In genomic region chr1:227330709-227331108, GRCh38 we compare ENCODE assay signal across 1 cellular context.
TF ChIP-seq lines count a peak whose summit lies in the region.

No MANE protein-coding gene starts in this region.

TF ChIP-seq in H1, 55 proteins besides CTCF, POLR2A, EP300 and RAD21 (continued from another document):
- TF ChIP-seq HDAC6 (IDR thresholded peaks at IDR 0.05; ENCODE audit: low read depth, low read length) (no peak), PHF8 (conservative IDR thresholded peaks at IDR 0.05; ENCODE audit: low read depth, low read length) (no peak)
